Comparison of ENCODE assay signal across 18 cellular contexts in the genomic region with DNA sequence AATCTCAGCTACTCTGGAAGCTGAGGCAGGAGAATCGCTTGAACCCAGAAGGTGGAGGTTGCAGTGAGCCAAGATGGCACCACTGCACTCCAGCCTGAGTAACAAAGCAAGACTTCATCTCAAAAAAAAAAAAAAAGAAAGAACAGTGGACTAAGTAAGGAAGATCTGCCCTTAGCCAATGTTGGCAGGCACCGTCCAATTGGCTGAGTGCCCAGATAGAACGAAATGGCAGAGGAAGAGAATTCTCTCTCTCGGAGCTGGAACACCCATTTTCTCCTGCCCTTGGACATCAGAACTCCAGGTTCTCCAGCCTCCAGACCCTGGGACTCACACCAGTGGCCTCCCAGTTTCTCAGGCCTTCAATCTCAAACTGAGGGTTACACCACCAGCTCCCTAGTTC. TPM values are rescaled to one million over a fixed set of nuclear protein-coding genes. Genes with fewer than 3 reads are reported as not detected.
DNase-seq lines count a peak whose midpoint lies in the region; ATAC-seq and TF ChIP-seq lines count a peak whose summit lies in the region.
"Had no signal": no experiment of that assay in that cellular context is flagged by ENCODE, and none has a peak within 500 bp of the region (broad histone marks: within the 10 kb centered on the region; RNA-seq: fewer than 3 reads in every experiment).

No MANE protein-coding gene starts in this region.

- in situ Hi-C loops in GM13976 (cut with MboI; ENCODE audit: low sequenced_read_pairs, unreplicated experiment): no loop called here

- no peak for TF ChIP-seq CTCF in GM13976 (IDR thresholded peaks at IDR 0.05; ENCODE audit: borderline replicate concordance, control extremely low read depth, extremely low read depth, insufficient read depth, missing control alignments)

- ATAC-seq in esophagus mucosa: no peak
- ATAC-seq: naive thymus-derived CD8-positive, alpha-beta T cell had no signal

- peak; percentile 42 for DNase-seq in DMS 273 (lab: John Stamatoyannopoulos, UW; ENCODE audit: unreplicated experiment)
- no peak for DNase-seq in DMS 273 treated with DMSO at 0.1 percent for 48 hours (lab: John Stamatoyannopoulos, UW)
- DNase-seq in NCI-H69 (lab: John Stamatoyannopoulos, UW): peak; percentile 26
- DNase-seq in fibroblast of peridontal ligament (ENCODE audit: extremely low read depth): peak; percentile 35
- peak; percentile 47 for DNase-seq in mucosa of gallbladder (ENCODE audit: low spot score)
- no peak for DNase-seq in GM13976 (ENCODE audit: low spot score)
- DNase-seq in NCI-H524 treated with DMSO at 0.1 percent for 48 hours (lab: John Stamatoyannopoulos, UW): no peak
- DNase-seq: activated naive CD8-positive, alpha-beta T cell treated with anti-CD3 and anti-CD28 coated beads, Interleukin-2, amount 10 ng/mL, durations not matched to agents 7 days and 5 days; brain microvascular endothelial cell; COR-L47; GM23248; naive thymus-derived CD8-positive, alpha-beta T cell; NCI-H1048; NK-92 treated with Interleukin-12 subunit alpha and Interleukin-12 subunit beta, amount 100 ng/mL, for 24 hours; RPMI8226; stimulated activated CD4-positive, alpha-beta T cell treated with anti-CD3 and anti-CD28 coated beads, Interleukin-2, amount 100 ng/mL, for 48 hours; SW 1271 had no signal

RNA-seq across cellular contexts. Expression of a gene that starts 49.9 kb away (rescaled TPM):
- total RNA-seq in mucosa of gallbladder (0.26 TPM), esophagus mucosa (0.48 TPM)
- total RNA-seq: GM23248 had no signal

Comparison
In these comparisons a context has a peak if more than half of its experiments do, and no peak if none do; other contexts are left out.
1. DNase-seq: peak in DMS 273 (single experiment), NCI-H69 (single experiment), fibroblast of peridontal ligament (single experiment) and mucosa of gallbladder (single experiment); none in DMS 273 treated with DMSO at 0.1 percent for 48 hours (single experiment), GM13976 (single experiment) and NCI-H524 treated with DMSO at 0.1 percent for 48 hours (single experiment).